ENCODE assay signal across 8 cellular contexts in the genomic region with DNA sequence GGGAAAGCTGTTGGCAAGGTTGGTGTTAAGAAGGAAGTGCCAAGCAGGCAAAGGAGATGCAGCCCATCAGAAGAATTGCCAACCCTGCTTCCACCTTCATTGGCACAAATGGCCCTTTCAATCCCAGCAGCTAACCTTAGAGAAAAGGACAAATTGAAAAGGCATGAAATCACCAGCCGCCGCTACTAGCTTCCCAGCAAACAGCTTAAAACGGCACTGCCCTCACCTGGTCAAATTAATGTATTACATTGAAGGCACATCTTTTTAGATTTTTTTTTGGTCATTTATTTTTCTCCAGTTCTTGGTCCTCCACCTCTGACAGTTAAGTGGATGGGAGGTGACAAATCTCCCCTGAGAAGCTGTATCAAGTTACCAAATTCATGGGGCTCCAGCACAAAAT. TPM values are rescaled to one million over a fixed set of nuclear protein-coding genes. Genes with fewer than 3 reads are reported as not detected.
DNase-seq lines count a peak whose midpoint lies in the region; ATAC-seq and TF ChIP-seq lines count a peak whose summit lies in the region.
"Had no signal": no experiment of that assay in that cellular context is flagged by ENCODE, and none has a peak within 500 bp of the region (broad histone marks: within the 10 kb centered on the region; RNA-seq: fewer than 3 reads in every experiment).

No MANE protein-coding gene starts in this region.

- DNase-seq in DMS114 treated with DMSO at 0.1 percent for 48 hours (lab: John Stamatoyannopoulos, UW; ENCODE audit: unreplicated experiment) (peak; percentile 20), HCT116 (ENCODE audit: low read depth, low spot score) (peak; percentile 6), RWPE2 (ENCODE audit: low spot score) (no peak), dorsolateral prefrontal cortex (peak in 2 of 10 donors; percentile 27 to 52), nephron progenitor cell (peak; percentile 45)

- TF ChIP-seq RAD21 in HCT116 (IDR thresholded peaks at IDR 0.05; ENCODE audit: low read depth) = peak; percentile 65

- H3K36me3 Mint-ChIP-seq in nephron progenitor cell (ENCODE audit: low read depth) = no peaks in the 10 kb centered on the region

- ATAC-seq in HCT116 = peak; percentile 52
- ATAC-seq in RWPE2 (ENCODE audit: low read depth) = no peak
- no peak for ATAC-seq in GM18511 (IDR thresholded peaks at IDR 0.05; ENCODE audit: unreplicated experiment)
- no peak for ATAC-seq in HG02759 (IDR thresholded peaks at IDR 0.05; ENCODE audit: unreplicated experiment)

- H3K27ac ChIP-seq in HCT116 (ENCODE audit: low read depth, low read length) (no peak overlapping the region), RWPE2 (ENCODE audit: poor library complexity, severe bottlenecking) (no peak overlapping the region), dorsolateral prefrontal cortex (peak overlapping the region in 11 of 59 donors; percentile 9 to 55 (median 27))
- H3K27ac ChIP-seq: skin epidermis had no signal

- no peak overlapping the region for H3K27ac Mint-ChIP-seq in nephron progenitor cell

- TF ChIP-seq POLR2A in HCT116 (IDR thresholded peaks at IDR 0.05; ENCODE audit: borderline replicate concordance, extremely low read depth, insufficient read depth, insufficient read length) = no peak

- RAD21 ChIA-PET in HCT116 (lab: Charles Lee; ENCODE audit: low non-redundant PET in 1 of 2, low total read pairs in 2 of 2, uncharacterized antibody in 2 of 2, unreplicated experiment in 2 of 2) = no interaction called here

- H3K9me3 ChIP-seq in HCT116 (ENCODE audit: control insufficient read depth in 1 of 2, insufficient read depth in 1 of 2, low read depth in 1 of 2, low read length in 2 of 2) (no peaks in the 10 kb centered on the region), RWPE2 (ENCODE audit: severe bottlenecking) (no peaks in the 10 kb centered on the region)

- H3K36me3 ChIP-seq in HCT116 (ENCODE audit: control insufficient read depth in 1 of 2, insufficient read depth in 2 of 2, low read length in 2 of 2) (no peaks in the 10 kb centered on the region), RWPE2 (ENCODE audit: low read depth) (no peaks in the 10 kb centered on the region)

- intact Hi-C loops in HCT116 (cut with micrococcal nuclease) (no loop called here), dorsolateral prefrontal cortex (cut with DNase I) (no loop called here)

- H3K4me1 ChIP-seq in HCT116 (ENCODE audit: control insufficient read depth in 1 of 2, insufficient read depth in 2 of 2, low read length in 2 of 2) (no peaks in the 10 kb centered on the region), RWPE2 (ENCODE audit: insufficient read depth, poor library complexity, severe bottlenecking) (no peaks in the 10 kb centered on the region)

- peaks cover 8% of the 10 kb centered on the region for H3K27me3 Mint-ChIP-seq in nephron progenitor cell (ENCODE audit: low read depth, poor library complexity)

- POLR2A ChIA-PET in HCT116 (lab: Charles Lee) = no interaction called here

- BruUV-seq in HCT116 (replicated peaks; lab: Mats Ljungman, UMichigan) = no TSS peak

- H3K9me2 ChIP-seq in HCT116 (ENCODE audit: insufficient read depth) = no peaks in the 10 kb centered on the region

- H3K4me3 Mint-ChIP-seq in nephron progenitor cell = no peak overlapping the region

- H3K27me3 ChIP-seq in HCT116 (ENCODE audit: insufficient read depth, low read length) = 0 out of 2 replicates have a peak, but pooled peaks cover 3% of the 10 kb centered on the region
- H3K27me3 ChIP-seq in RWPE2 (ENCODE audit: insufficient read depth, poor library complexity, severe bottlenecking) = no peaks in the 10 kb centered on the region
- peaks cover 0 to 74% (median 20%) of the 10 kb centered on the region in 45 donors for H3K27me3 ChIP-seq in dorsolateral prefrontal cortex

- CTCF ChIA-PET in HCT116 (lab: Charles Lee) = interaction anchor here (1.0 to 1.3 kb wide), 2 partner anchors 188 to 190 kb away, joined by 4 read pairs; no protein-coding TSS in a partner anchor

- no peaks in the 10 kb centered on the region for H3K79me2 ChIP-seq in HCT116 (ENCODE audit: insufficient read depth, low read length)

- no peaks in the 10 kb centered on the region for H3K4me1 Mint-ChIP-seq in nephron progenitor cell

- TF ChIP-seq CTCF in HCT116 (IDR thresholded peaks at IDR 0.05 in 2 of 3, conservative IDR thresholded peaks at IDR 0.05 in 1 of 3; ENCODE audit: borderline replicate concordance in 1 of 3, insufficient read depth in 1 of 3, low read depth in 2 of 3, low read length in 2 of 3) (peak; percentile 24 to 53 (median 39); a peak in 4 of 6 replicates), RWPE2 (IDR thresholded peaks at IDR 0.05; ENCODE audit: poor library complexity, severe bottlenecking) (peak; percentile 59), dorsolateral prefrontal cortex (IDR thresholded peaks at IDR 0.05 in 54 of 56, conservative IDR thresholded peaks at IDR 0.05 in 2 of 56; ENCODE audit: low read depth in 1 of 56, partially characterized antibody in 56 of 56) (peak; percentile 39 to 76 (median 61)), nephron progenitor cell (IDR thresholded peaks at IDR 0.05) (peak; percentile 52)

- H3K9me3 Mint-ChIP-seq in nephron progenitor cell = peaks cover 49% of the 10 kb centered on the region

- no peak overlapping the region for H2AFZ ChIP-seq in HCT116 (ENCODE audit: low read depth, low read length, poor library complexity, severe bottlenecking)

- H3K4me2 ChIP-seq in HCT116 (ENCODE audit: low read length) = no peak overlapping the region

- no peak overlapping the region for H3K4me3 ChIP-seq in HCT116 (replicated peaks in 1 of 2; ENCODE audit: low read depth in 1 of 2, low read length in 2 of 2)
- no peak overlapping the region for H3K4me3 ChIP-seq in RWPE2 (ENCODE audit: severe bottlenecking)
- H3K4me3 ChIP-seq in dorsolateral prefrontal cortex = no peak overlapping the region
- H3K4me3 ChIP-seq: skin epidermis had no signal

- no peak overlapping the region for H3K9ac ChIP-seq in HCT116 (ENCODE audit: low read length)

- H4K20me1 ChIP-seq in HCT116 (ENCODE audit: insufficient read depth) = no peaks in the 10 kb centered on the region

TF ChIP-seq in HCT116, 20 proteins besides CTCF, POLR2A, EP300 and RAD21:
- no peak for TF ChIP-seq EZH2phosphoT487 (IDR thresholded peaks at IDR 0.05; ENCODE audit: borderline replicate concordance)
- no peak for TF ChIP-seq ZFX (IDR thresholded peaks at IDR 0.05)
- TF ChIP-seq, protein P1, sequence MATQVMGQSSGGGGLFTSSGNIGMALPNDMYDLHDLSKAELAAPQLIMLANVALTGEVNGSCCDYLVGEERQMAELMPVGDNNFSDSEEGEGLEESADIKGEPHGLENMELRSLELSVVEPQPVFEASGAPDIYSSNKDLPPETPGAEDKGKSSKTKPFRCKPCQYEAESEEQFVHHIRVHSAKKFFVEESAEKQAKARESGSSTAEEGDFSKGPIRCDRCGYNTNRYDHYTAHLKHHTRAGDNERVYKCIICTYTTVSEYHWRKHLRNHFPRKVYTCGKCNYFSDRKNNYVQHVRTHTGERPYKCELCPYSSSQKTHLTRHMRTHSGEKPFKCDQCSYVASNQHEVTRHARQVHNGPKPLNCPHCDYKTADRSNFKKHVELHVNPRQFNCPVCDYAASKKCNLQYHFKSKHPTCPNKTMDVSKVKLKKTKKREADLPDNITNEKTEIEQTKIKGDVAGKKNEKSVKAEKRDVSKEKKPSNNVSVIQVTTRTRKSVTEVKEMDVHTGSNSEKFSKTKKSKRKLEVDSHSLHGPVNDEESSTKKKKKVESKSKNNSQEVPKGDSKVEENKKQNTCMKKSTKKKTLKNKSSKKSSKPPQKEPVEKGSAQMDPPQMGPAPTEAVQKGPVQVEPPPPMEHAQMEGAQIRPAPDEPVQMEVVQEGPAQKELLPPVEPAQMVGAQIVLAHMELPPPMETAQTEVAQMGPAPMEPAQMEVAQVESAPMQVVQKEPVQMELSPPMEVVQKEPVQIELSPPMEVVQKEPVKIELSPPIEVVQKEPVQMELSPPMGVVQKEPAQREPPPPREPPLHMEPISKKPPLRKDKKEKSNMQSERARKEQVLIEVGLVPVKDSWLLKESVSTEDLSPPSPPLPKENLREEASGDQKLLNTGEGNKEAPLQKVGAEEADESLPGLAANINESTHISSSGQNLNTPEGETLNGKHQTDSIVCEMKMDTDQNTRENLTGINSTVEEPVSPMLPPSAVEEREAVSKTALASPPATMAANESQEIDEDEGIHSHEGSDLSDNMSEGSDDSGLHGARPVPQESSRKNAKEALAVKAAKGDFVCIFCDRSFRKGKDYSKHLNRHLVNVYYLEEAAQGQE (IDR thresholded peaks at IDR 0.05; ENCODE audit: low read depth) = no peak
- no peak for TF ChIP-seq TCF7L2 (IDR thresholded peaks at IDR 0.05; ENCODE audit: borderline replicate concordance, extremely low read depth, insufficient read depth, insufficient read length)
- TF ChIP-seq EZH2 (IDR thresholded peaks at IDR 0.05) = no peak
- no peak for TF ChIP-seq EGR1 (IDR thresholded peaks at IDR 0.05; ENCODE audit: low read depth)
- no peak for TF ChIP-seq ELF1 (IDR thresholded peaks at IDR 0.05; ENCODE audit: borderline replicate concordance, low read depth)
- no peak for TF ChIP-seq POLR2AphosphoS5 (IDR thresholded peaks at IDR 0.05; ENCODE audit: low read depth, low read length)
TF ChIP-seq in HCT116: peak in this region for 0.

RNA-seq across cellular contexts. Expression of gene NHSL2, which starts 51.0 kb away (rescaled TPM):
- total RNA-seq in HCT116 (2021; ENCODE audit: unreplicated experiment) (0.22 TPM), dorsolateral prefrontal cortex (10 to 100 TPM in 84 of 120 experiments, 1 to 10 TPM in 36; 4.1 to 25.7 (median 11.2) TPM)
- 0.05 and 0.09 TPM in 2 replicates for polyA plus RNA-seq in HCT116 (2012)
